In the genomic region with DNA sequence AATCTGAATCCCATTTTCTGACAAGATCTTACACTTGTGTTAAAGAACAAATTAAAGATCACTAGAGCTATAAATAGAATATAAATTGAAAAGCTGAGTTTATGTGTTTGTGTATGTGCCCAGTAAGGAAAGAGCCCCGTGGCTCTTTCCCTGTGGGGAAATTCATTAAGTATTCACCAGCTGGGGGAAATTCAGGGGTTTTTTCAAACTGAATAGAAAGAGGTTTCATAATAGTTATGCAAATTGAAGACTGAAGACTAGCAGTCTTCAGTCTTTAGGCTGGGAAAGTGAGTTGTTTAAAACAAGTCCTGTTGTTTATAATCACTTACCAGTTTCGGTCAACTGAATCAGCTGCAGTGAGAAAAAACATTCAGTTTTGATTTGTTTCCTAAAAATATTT, we compare ENCODE assay signal across 13 cellular contexts. TPM values are rescaled to one million over a fixed set of nuclear protein-coding genes. Genes with fewer than 3 reads are reported as not detected.
DNase-seq lines count a peak whose midpoint lies in the region; ATAC-seq and TF ChIP-seq lines count a peak whose summit lies in the region.
"Had no signal": no experiment of that assay in that cellular context is flagged by ENCODE, and none has a peak within 500 bp of the region (broad histone marks: within the 10 kb centered on the region; RNA-seq: fewer than 3 reads in every experiment).

No MANE protein-coding gene starts in this region.

- 62 to 63% methylated on average over 2 of the region's 2 CpGs for WGBS in heart right ventricle, 2 donors

- H3K27me3 ChIP-seq in naive thymus-derived CD4-positive, alpha-beta T cell (ENCODE audit: control insufficient read depth in 2 of 2, insufficient read depth in 2 of 2, low read length in 2 of 2) = no peaks in the 10 kb centered on the region
- peaks cover 0 to 40% (median 3%) of the 10 kb centered on the region in 7 donors for H3K27me3 ChIP-seq in heart right ventricle
- peaks cover 4% of the 10 kb centered on the region for H3K27me3 ChIP-seq in CD4-positive, alpha-beta T cell (ENCODE audit: control insufficient read depth, insufficient read depth, low read length)

- no peaks in the 10 kb centered on the region for H3K9me3 Mint-ChIP-seq in naive thymus-derived CD4-positive, alpha-beta T cell
- H3K9me3 Mint-ChIP-seq in CD4-positive, alpha-beta T cell = no peaks in the 10 kb centered on the region

- H3K9me3 ChIP-seq in naive thymus-derived CD4-positive, alpha-beta T cell (ENCODE audit: control insufficient read depth in 2 of 3, low read length in 3 of 3) = no peaks in the 10 kb centered on the region
- peaks cover 0 to 8% (median 0%) of the 10 kb centered on the region in 11 donors for H3K9me3 ChIP-seq in heart right ventricle
- H3K9me3 ChIP-seq in CD4-positive, alpha-beta T cell (ENCODE audit: control insufficient read depth, low read length) = no peaks in the 10 kb centered on the region

- no peaks in the 10 kb centered on the region for H3K4me1 Mint-ChIP-seq in naive thymus-derived CD4-positive, alpha-beta T cell
- no peaks in the 10 kb centered on the region for H3K4me1 Mint-ChIP-seq in CD4-positive, alpha-beta T cell (ENCODE audit: low read depth)

- TF ChIP-seq CTCF in heart right ventricle (IDR thresholded peaks at IDR 0.05) = no peak
- no peak for TF ChIP-seq CTCF in CD4-positive, alpha-beta T cell (IDR thresholded peaks at IDR 0.05)

- no peak overlapping the region for H3K4me3 ChIP-seq in naive thymus-derived CD4-positive, alpha-beta T cell (ENCODE audit: low read length)
- H3K4me3 ChIP-seq in heart right ventricle = no peak overlapping the region

- H3K27me3 Mint-ChIP-seq in naive thymus-derived CD4-positive, alpha-beta T cell = peaks cover 8 to 36% (median 23%) of the 10 kb centered on the region in 5 donors
- peaks cover 22% of the 10 kb centered on the region for H3K27me3 Mint-ChIP-seq in CD4-positive, alpha-beta T cell

- peak; percentile 66 for ATAC-seq in GM21737 (IDR thresholded peaks at IDR 0.05; ENCODE audit: unreplicated experiment)
- ATAC-seq in HG03439 (IDR thresholded peaks at IDR 0.05; ENCODE audit: unreplicated experiment) = peak; percentile 86
- peak; percentile 37 for ATAC-seq in naive thymus-derived CD4-positive, alpha-beta T cell
- ATAC-seq in heart right ventricle = no peak
- no peak for ATAC-seq in CD4-positive, alpha-beta T cell (ENCODE audit: poor library complexity)

- peak; percentile 21 for DNase-seq in NOMO-1 treated with DMSO at 0.1 percent for 48 hours (lab: John Stamatoyannopoulos, UW; ENCODE audit: unreplicated experiment)
- DNase-seq in NOMO-1 treated with dmso at 0.1 percent for 144 hours (lab: John Stamatoyannopoulos, UW; ENCODE audit: unreplicated experiment) = no peak
- no peak for DNase-seq in naive thymus-derived CD4-positive, alpha-beta T cell
- DNase-seq in heart right ventricle = no peak
- no peak for DNase-seq in CD4-positive, alpha-beta T cell
- DNase-seq in DMS53 (lab: John Stamatoyannopoulos, UW) = no peak
- DNase-seq: erythroblast, NCI-H187 treated with DMSO at 0.1 percent for 48 hours had no signal

- CTCF ChIA-PET in naive thymus-derived CD4-positive, alpha-beta T cell (lab: Charles Lee) = no interaction called here
- CTCF ChIA-PET in CD4-positive, alpha-beta T cell (lab: Charles Lee) = interaction anchor here (0.7 to 1.2 kb wide), 2 partner anchors 13 to 98 kb away, joined by 3 read pairs; no protein-coding TSS in a partner anchor

- no peak overlapping the region for H3K27ac ChIP-seq in naive thymus-derived CD4-positive, alpha-beta T cell (ENCODE audit: low read depth, low read length)
- H3K27ac ChIP-seq in heart right ventricle = peak overlapping the region in 1 of 10 donors; percentile 42
- no peak overlapping the region for H3K27ac ChIP-seq in CD4-positive, alpha-beta T cell (ENCODE audit: low read depth, low read length)

- intact Hi-C loops in naive thymus-derived CD4-positive, alpha-beta T cell (cut with micrococcal nuclease) = no loop called here
- intact Hi-C loops in heart right ventricle (cut with DNase I) = loop anchor here in 2 of 10 donors (10.0 kb wide), 1 partner anchor 248 kb away; no protein-coding TSS in a partner anchor
- intact Hi-C loops in CD4-positive, alpha-beta T cell (cut with DNase I, micrococcal nuclease) = no loop called here

- POLR2A ChIA-PET in naive thymus-derived CD4-positive, alpha-beta T cell (lab: Charles Lee) = no interaction called here
- POLR2A ChIA-PET in CD4-positive, alpha-beta T cell (lab: Charles Lee) = no interaction called here

- H3K4me3 Mint-ChIP-seq in naive thymus-derived CD4-positive, alpha-beta T cell = no peak overlapping the region
- no peak overlapping the region for H3K4me3 Mint-ChIP-seq in CD4-positive, alpha-beta T cell
- H3K4me3 Mint-ChIP-seq: activated naive CD8-positive, alpha-beta T cell had no signal

- no peaks in the 10 kb centered on the region for H3K36me3 Mint-ChIP-seq in naive thymus-derived CD4-positive, alpha-beta T cell
- no peaks in the 10 kb centered on the region for H3K36me3 Mint-ChIP-seq in CD4-positive, alpha-beta T cell (ENCODE audit: low read depth)
- H3K36me3 Mint-ChIP-seq: activated naive CD8-positive, alpha-beta T cell had no signal

- no peak overlapping the region for H3K27ac Mint-ChIP-seq in naive thymus-derived CD4-positive, alpha-beta T cell
- H3K27ac Mint-ChIP-seq in CD4-positive, alpha-beta T cell = no peak overlapping the region
- H3K27ac Mint-ChIP-seq: activated naive CD8-positive, alpha-beta T cell had no signal

- H3K4me1 ChIP-seq in naive thymus-derived CD4-positive, alpha-beta T cell (ENCODE audit: control insufficient read depth in 2 of 2, insufficient read depth in 2 of 2, low read length in 2 of 2) = no peaks in the 10 kb centered on the region
- peaks cover 0 to 28% (median 0%) of the 10 kb centered on the region in 9 donors for H3K4me1 ChIP-seq in heart right ventricle

- no peaks in the 10 kb centered on the region for H3K36me3 ChIP-seq in naive thymus-derived CD4-positive, alpha-beta T cell (ENCODE audit: control insufficient read depth in 2 of 3, insufficient read depth in 3 of 3, low read length in 3 of 3)
- H3K36me3 ChIP-seq in heart right ventricle = no peaks in the 10 kb centered on the region

RNA-seq across cellular contexts. Expression of gene MS4A7, which starts 11.3 kb away (rescaled TPM):
- total RNA-seq in naive thymus-derived CD4-positive, alpha-beta T cell = 10 to 100 TPM in 1 of 5 experiments, 1 to 10 TPM in 3, not detected in 1; 3.2 to 83.4 (median 3.8) TPM
- polyA plus RNA-seq in naive thymus-derived CD4-positive, alpha-beta T cell = under 1 TPM in 1 of 2 donors, not detected in 1; 0.22 TPM
- 10 to 100 TPM in 5 of 10 donors, 1 to 10 TPM in 5; 3.6 to 23.9 (median 7.6) TPM for total RNA-seq in heart right ventricle
- 1 to 10 TPM; 2.3 to 6.7 TPM for polyA plus RNA-seq in heart right ventricle
- total RNA-seq in CD4-positive, alpha-beta T cell = under 1 TPM in 1 of 2 experiments, not detected in 1; 0.80 TPM
- total RNA-seq: T-helper 1 cell treated with Interleukin-12 subunit alpha and Interleukin-12 subunit beta and Interleukin-4 antibody, amounts not matched to agents 30 ng/mL and 1 ng/mL, for 36 hours had no signal

RNA-seq across cellular contexts. Expression of gene MS4A14, which starts 29.2 kb away (rescaled TPM):
- 1 to 10 TPM in 1 of 5 experiments, under 1 TPM in 2, not detected in 2; 0.13 to 5.6 (median 0.37) TPM for total RNA-seq in naive thymus-derived CD4-positive, alpha-beta T cell
- polyA plus RNA-seq in naive thymus-derived CD4-positive, alpha-beta T cell = not detected
- total RNA-seq in heart right ventricle = 1 to 10 TPM in 1 of 10 donors, under 1 TPM in 7, not detected in 2; 0.11 to 1.6 (median 0.28) TPM
- 1 to 10 TPM in 1 of 2 donors, under 1 TPM in 1; 0.16 to 2.6 TPM for polyA plus RNA-seq in heart right ventricle
- not detected for total RNA-seq in CD4-positive, alpha-beta T cell
- total RNA-seq: T-helper 1 cell treated with Interleukin-12 subunit alpha and Interleukin-12 subunit beta and Interleukin-4 antibody, amounts not matched to agents 30 ng/mL and 1 ng/mL, for 36 hours had no signal

RNA-seq across cellular contexts. Expression of gene MS4A6E, which starts 40.0 kb away (rescaled TPM):
- not detected for total RNA-seq in naive thymus-derived CD4-positive, alpha-beta T cell
- not detected for polyA plus RNA-seq in naive thymus-derived CD4-positive, alpha-beta T cell
- under 1 TPM in 1 of 10 donors, not detected in 9; 0.62 TPM for total RNA-seq in heart right ventricle
- polyA plus RNA-seq in heart right ventricle = under 1 TPM in 1 of 2 donors, not detected in 1; 0.28 TPM
- not detected for total RNA-seq in CD4-positive, alpha-beta T cell
- total RNA-seq: T-helper 1 cell treated with Interleukin-12 subunit alpha and Interleukin-12 subunit beta and Interleukin-4 antibody, amounts not matched to agents 30 ng/mL and 1 ng/mL, for 36 hours; urinary bladder had no signal

Comparison
In these comparisons a context has a peak if more than half of its experiments do, and no peak if none do; other contexts are left out.
1. ATAC-seq: peak in GM21737 (single experiment), HG03439 (single experiment) and naive thymus-derived CD4-positive, alpha-beta T cell (single experiment); none in heart right ventricle (0 of 8) and CD4-positive, alpha-beta T cell (single experiment).